Comparison of ENCODE assay signal across 1 cellular context in genomic region chr10:75733135-75733890, GRCh38.
TF ChIP-seq lines count a peak whose summit lies in the region.

No MANE protein-coding gene starts in this region.

TF ChIP-seq in HepG2, 621 proteins besides CTCF, POLR2A, EP300 and RAD21 (continued from another document and continues in another):
- TF ChIP-seq ZBED4 (CRISPR knock-in tag; IDR thresholded peaks at IDR 0.05; ENCODE audit: borderline replicate concordance): no peak
- peak; percentile 64; the same call in 1 of the 2 replicates for TF ChIP-seq ZNF124 (CRISPR knock-in tag; IDR thresholded peaks at IDR 0.05)
- TF ChIP-seq ZNF878 (CRISPR knock-in tag; IDR thresholded peaks at IDR 0.05): no peak
- TF ChIP-seq NCOA5 (CRISPR knock-in tag; IDR thresholded peaks at IDR 0.05): no peak
- TF ChIP-seq ZFP36 (IDR thresholded peaks at IDR 0.05; ENCODE audit: borderline replicate concordance, low read depth, low read length, partially characterized antibody): no peak
- no peak for TF ChIP-seq GZF1 (CRISPR knock-in tag; IDR thresholded peaks at IDR 0.05)
- TF ChIP-seq HNF4A (CRISPR knock-in tag; IDR thresholded peaks at IDR 0.05): peak; percentile 97
- TF ChIP-seq PAWR (CRISPR knock-in tag; IDR thresholded peaks at IDR 0.05; ENCODE audit: borderline replicate concordance): no peak
- peak; percentile 17; the same call in 1 of the 2 replicates for TF ChIP-seq CBX5 (CRISPR knock-in tag; IDR thresholded peaks at IDR 0.05; ENCODE audit: borderline replicate concordance)
- TF ChIP-seq TEAD3 (CRISPR knock-in tag; optimal IDR thresholded peaks at IDR 0.05; ENCODE audit: borderline replicate concordance): peak; percentile 91
- peak; percentile 98 for TF ChIP-seq ISL2 (CRISPR knock-in tag; IDR thresholded peaks at IDR 0.05)
- TF ChIP-seq MIER2 (CRISPR knock-in tag; IDR thresholded peaks at IDR 0.05): peak; percentile 86
- peak; percentile 92 for TF ChIP-seq CREM (IDR thresholded peaks at IDR 0.05)
- TF ChIP-seq CREM (CRISPR knock-in tag; IDR thresholded peaks at IDR 0.05): no peak
- peak; percentile 99 for TF ChIP-seq ZNF609 (CRISPR knock-in tag; IDR thresholded peaks at IDR 0.05; ENCODE audit: borderline replicate concordance)
- peak; percentile 75; the same call in 1 of the 2 replicates for TF ChIP-seq ARNT2 (CRISPR knock-in tag; IDR thresholded peaks at IDR 0.05; ENCODE audit: low read depth)
- peak; percentile 87 for TF ChIP-seq POGK (CRISPR knock-in tag; conservative IDR thresholded peaks at IDR 0.05)
- TF ChIP-seq, protein P1, sequence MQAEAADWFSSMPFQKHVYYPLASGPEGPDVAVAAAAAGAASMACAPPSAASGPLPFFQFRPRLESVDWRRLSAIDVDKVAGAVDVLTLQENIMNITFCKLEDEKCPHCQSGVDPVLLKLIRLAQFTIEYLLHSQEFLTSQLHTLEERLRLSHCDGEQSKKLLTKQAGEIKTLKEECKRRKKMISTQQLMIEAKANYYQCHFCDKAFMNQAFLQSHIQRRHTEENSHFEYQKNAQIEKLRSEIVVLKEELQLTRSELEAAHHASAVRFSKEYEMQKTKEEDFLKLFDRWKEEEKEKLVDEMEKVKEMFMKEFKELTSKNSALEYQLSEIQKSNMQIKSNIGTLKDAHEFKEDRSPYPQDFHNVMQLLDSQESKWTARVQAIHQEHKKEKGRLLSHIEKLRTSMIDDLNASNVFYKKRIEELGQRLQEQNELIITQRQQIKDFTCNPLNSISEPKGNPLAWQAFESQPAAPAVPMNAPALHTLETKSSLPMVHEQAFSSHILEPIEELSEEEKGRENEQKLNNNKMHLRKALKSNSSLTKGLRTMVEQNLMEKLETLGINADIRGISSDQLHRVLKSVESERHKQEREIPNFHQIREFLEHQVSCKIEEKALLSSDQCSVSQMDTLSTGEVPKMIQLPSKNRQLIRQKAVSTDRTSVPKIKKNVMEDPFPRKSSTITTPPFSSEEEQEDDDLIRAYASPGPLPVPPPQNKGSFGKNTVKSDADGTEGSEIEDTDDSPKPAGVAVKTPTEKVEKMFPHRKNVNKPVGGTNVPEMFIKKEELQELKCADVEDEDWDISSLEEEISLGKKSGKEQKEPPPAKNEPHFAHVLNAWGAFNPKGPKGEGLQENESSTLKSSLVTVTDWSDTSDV (CRISPR knock-in tag; IDR thresholded peaks at IDR 0.05): no peak
- TF ChIP-seq ZNF607 (CRISPR knock-in tag; IDR thresholded peaks at IDR 0.05; ENCODE audit: borderline replicate concordance): peak; percentile 69; the same call in 1 of the 2 replicates
- TF ChIP-seq LCORL (IDR thresholded peaks at IDR 0.05): peak; percentile 52; the same call in 1 of the 2 replicates
- TF ChIP-seq LCORL (CRISPR knock-in tag; IDR thresholded peaks at IDR 0.05): peak; percentile 82; the same call in 1 of the 2 replicates
- peak; percentile 85 for TF ChIP-seq TCF7 (IDR thresholded peaks at IDR 0.05; ENCODE audit: low read depth)
- no peak for TF ChIP-seq KLF9 (CRISPR knock-in tag; IDR thresholded peaks at IDR 0.05; ENCODE audit: low read depth)
- TF ChIP-seq NR0B2 (CRISPR knock-in tag; IDR thresholded peaks at IDR 0.05): no peak
- TF ChIP-seq MAZ (IDR thresholded peaks at IDR 0.05; ENCODE audit: borderline replicate concordance, low read depth, low read length): no peak
- peak; percentile 75 for TF ChIP-seq MAZ (CRISPR knock-in tag; IDR thresholded peaks at IDR 0.05; ENCODE audit: low read depth)
- peak; percentile 79 for TF ChIP-seq ZNF24 (IDR thresholded peaks at IDR 0.05)
- TF ChIP-seq, protein P2, sequence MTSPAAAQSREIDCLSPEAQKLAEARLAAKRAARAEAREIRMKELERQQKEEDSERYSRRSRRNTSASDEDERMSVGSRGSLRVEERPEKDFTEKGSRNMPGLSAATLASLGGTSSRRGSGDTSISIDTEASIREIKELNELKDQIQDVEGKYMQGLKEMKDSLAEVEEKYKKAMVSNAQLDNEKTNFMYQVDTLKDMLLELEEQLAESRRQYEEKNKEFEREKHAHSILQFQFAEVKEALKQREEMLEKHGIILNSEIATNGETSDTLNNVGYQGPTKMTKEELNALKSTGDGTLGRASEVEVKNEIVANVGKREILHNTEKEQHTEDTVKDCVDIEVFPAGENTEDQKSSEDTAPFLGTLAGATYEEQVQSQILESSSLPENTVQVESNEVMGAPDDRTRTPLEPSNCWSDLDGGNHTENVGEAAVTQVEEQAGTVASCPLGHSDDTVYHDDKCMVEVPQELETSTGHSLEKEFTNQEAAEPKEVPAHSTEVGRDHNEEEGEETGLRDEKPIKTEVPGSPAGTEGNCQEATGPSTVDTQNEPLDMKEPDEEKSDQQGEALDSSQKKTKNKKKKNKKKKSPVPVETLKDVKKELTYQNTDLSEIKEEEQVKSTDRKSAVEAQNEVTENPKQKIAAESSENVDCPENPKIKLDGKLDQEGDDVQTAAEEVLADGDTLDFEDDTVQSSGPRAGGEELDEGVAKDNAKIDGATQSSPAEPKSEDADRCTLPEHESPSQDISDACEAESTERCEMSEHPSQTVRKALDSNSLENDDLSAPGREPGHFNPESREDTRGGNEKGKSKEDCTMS (CRISPR knock-in tag; conservative IDR thresholded peaks at IDR 0.05): no peak
- no peak for TF ChIP-seq MTA3 (CRISPR knock-in tag; IDR thresholded peaks at IDR 0.05)
- TF ChIP-seq, protein P3, sequence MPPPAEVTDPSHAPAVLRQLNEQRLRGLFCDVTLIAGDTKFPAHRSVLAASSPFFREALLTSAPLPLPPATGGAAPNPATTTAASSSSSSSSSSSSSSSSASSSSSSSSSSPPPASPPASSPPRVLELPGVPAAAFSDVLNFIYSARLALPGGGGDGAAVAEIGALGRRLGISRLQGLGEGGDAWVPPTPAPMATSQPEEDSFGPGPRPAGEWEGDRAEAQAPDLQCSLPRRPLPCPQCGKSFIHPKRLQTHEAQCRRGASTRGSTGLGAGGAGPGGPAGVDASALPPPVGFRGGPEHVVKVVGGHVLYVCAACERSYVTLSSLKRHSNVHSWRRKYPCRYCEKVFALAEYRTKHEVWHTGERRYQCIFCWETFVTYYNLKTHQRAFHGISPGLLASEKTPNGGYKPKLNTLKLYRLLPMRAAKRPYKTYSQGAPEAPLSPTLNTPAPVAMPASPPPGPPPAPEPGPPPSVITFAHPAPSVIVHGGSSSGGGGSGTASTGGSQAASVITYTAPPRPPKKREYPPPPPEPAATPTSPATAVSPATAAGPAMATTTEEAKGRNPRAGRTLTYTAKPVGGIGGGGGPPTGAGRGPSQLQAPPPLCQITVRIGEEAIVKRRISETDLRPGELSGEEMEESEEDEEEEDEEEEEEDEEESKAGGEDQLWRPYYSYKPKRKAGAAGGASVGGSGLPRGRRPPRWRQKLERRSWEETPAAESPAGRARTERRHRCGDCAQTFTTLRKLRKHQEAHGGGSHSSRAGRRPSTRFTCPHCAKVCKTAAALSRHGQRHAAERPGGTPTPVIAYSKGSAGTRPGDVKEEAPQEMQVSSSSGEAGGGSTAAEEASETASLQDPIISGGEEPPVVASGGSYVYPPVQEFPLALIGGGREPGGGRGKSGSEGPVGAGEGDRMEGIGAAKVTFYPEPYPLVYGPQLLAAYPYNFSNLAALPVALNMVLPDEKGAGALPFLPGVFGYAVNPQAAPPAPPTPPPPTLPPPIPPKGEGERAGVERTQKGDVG (CRISPR knock-in tag; IDR thresholded peaks at IDR 0.05; ENCODE audit: borderline replicate concordance): no peak
- peak; percentile 98 for TF ChIP-seq ZGPAT (CRISPR knock-in tag; IDR thresholded peaks at IDR 0.05)
- TF ChIP-seq ZNF235 (CRISPR knock-in tag; IDR thresholded peaks at IDR 0.05; ENCODE audit: borderline replicate concordance): no peak
- no peak for TF ChIP-seq PHF8 (CRISPR knock-in tag; IDR thresholded peaks at IDR 0.05)
- no peak for TF ChIP-seq NONO (IDR thresholded peaks at IDR 0.05)
- TF ChIP-seq NONO (CRISPR knock-in tag; conservative IDR thresholded peaks at IDR 0.05): peak; percentile 87
- no peak for TF ChIP-seq HNRNPK (IDR thresholded peaks at IDR 0.05; ENCODE audit: low read depth, low read length, poor library complexity, severe bottlenecking)
- no peak for TF ChIP-seq ZNF530 (CRISPR knock-in tag; IDR thresholded peaks at IDR 0.05; ENCODE audit: low read depth)
